Comparison of ENCODE assay signal across 16 cellular contexts in the genomic region with DNA sequence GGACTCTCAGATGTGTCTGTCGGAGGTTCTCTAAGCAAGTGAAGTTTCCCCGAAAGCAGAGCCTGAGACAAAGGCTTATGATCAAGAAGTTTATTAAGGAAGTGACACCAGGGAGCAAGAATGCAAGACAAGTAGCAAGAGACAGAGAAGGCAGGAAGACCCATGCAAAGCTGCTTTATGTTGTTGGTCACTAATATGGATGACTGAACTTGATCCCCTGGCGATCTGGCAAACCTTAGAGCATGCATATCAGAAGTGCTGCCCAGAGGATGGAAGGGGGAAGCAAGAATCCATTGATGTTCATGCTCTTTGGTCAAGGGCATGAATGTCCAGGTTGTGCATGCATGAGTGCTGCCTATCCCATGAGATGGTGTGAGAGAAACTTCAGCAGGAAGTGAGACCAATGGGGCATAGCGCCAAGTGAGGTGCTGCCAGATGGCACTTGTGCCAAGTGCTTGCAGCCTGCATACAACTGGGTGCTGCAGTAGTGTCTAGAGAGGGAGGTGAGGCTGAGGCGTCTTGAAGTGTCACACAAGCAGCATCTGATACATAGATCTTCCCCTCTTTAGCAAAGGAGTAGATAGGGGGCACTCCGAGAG.
DNase-seq lines count a peak whose midpoint lies in the region; ATAC-seq and TF ChIP-seq lines count a peak whose summit lies in the region.
"Had no signal": no experiment of that assay in that cellular context is flagged by ENCODE, and none has a peak within 500 bp of the region (broad histone marks: within the 10 kb centered on the region; RNA-seq: fewer than 3 reads in every experiment).

No MANE protein-coding gene starts in this region.

- no peak for TF ChIP-seq CTCF in body of pancreas (IDR thresholded peaks at IDR 0.05)
- no peak for TF ChIP-seq CTCF in dorsolateral prefrontal cortex (IDR thresholded peaks at IDR 0.05 in 54 of 56, conservative IDR thresholded peaks at IDR 0.05 in 2 of 56; ENCODE audit: low read depth in 1 of 56, partially characterized antibody in 56 of 56)

- no peak for TF ChIP-seq POLR2A in body of pancreas (IDR thresholded peaks at IDR 0.05)

- intact Hi-C loops in body of pancreas (cut with DNase I) = no loop called here
- intact Hi-C loops in dorsolateral prefrontal cortex (cut with DNase I) = no loop called here

- in situ Hi-C loops in Caki2 (cut with HindIII; ENCODE audit: low pct_unique_long_range_greater_than_20kb, low sequenced_read_pairs) = no loop called here

- TF ChIP-seq EP300 in Ishikawa (IDR thresholded peaks at IDR 0.05; ENCODE audit: borderline replicate concordance) = peak; percentile 98

- 74 to 76% methylated on average over 6 of the region's 6 CpGs for WGBS in body of pancreas, 2 donors

- H3K27ac ChIP-seq in body of pancreas (no peak overlapping the region), dorsolateral prefrontal cortex (no peak overlapping the region)
- H3K27ac ChIP-seq: SK-N-MC had no signal

- H3K4me1 ChIP-seq in body of pancreas = no peaks in the 10 kb centered on the region

- H3K9me3 ChIP-seq in body of pancreas = no peaks in the 10 kb centered on the region

- no peaks in the 10 kb centered on the region for H3K36me3 ChIP-seq in body of pancreas (replicated peaks in 1 of 2; ENCODE audit: insufficient read depth in 1 of 2, low read depth in 2 of 2)

- H3K27me3 ChIP-seq in body of pancreas (no peaks in the 10 kb centered on the region), dorsolateral prefrontal cortex (peaks cover 0 to 14% (median 0%) of the 10 kb centered on the region in 45 donors)

- peak; percentile 19; the same call in 1 of the 2 replicates for TF ChIP-seq RAD21 in Ishikawa (IDR thresholded peaks at IDR 0.05; ENCODE audit: low read depth)

- ATAC-seq in body of pancreas = no peak
- ATAC-seq: GM23338, PC-3 had no signal

- peak; percentile 75 for DNase-seq in Caki2 (ENCODE audit: low read depth)
- peak; percentile 29 to 71 (median 54) for DNase-seq in body of pancreas
- peak; percentile 63 for DNase-seq in renal cortical epithelial cell (ENCODE audit: low read depth)
- DNase-seq in middle frontal gyrus (ENCODE audit: extremely low spot score, low spot score) = no peak
- no peak for DNase-seq in T-helper 9 cell
- no peak for DNase-seq in dorsolateral prefrontal cortex
- DNase-seq: DMS53; NCI-H1417 treated with DMSO at 0.1 percent for 48 hours; NCI-H2029 treated with DMSO at 0.1 percent for 48 hours; NCI-H526; NK-92 treated with Interleukin-12 subunit alpha and Interleukin-12 subunit beta, amount 100 ng/mL, for 24 hours; PC-3; T-helper 1 cell had no signal

- H3K4me3 ChIP-seq in body of pancreas (no peak overlapping the region), dorsolateral prefrontal cortex (no peak overlapping the region)
- H3K4me3 ChIP-seq: GM23338, SK-N-MC had no signal

TF ChIP-seq in Ishikawa, 13 proteins besides CTCF, POLR2A, EP300 and RAD21:
- TF ChIP-seq EGR1 (IDR thresholded peaks at IDR 0.05) (no peak), CEBPB (IDR thresholded peaks at IDR 0.05) (no peak), TEAD4 (IDR thresholded peaks at IDR 0.05) (peak; percentile 87), NFIC (IDR thresholded peaks at IDR 0.05) (peak; percentile 98), TCF12 (IDR thresholded peaks at IDR 0.05; ENCODE audit: low read depth) (peak; percentile 97), ZBTB7A (IDR thresholded peaks at IDR 0.05; ENCODE audit: low read depth) (no peak), YY1 (IDR thresholded peaks at IDR 0.05; ENCODE audit: low read depth) (0 out of 2 replicates have a peak, but pooled peaks have one; percentile 30), FOXM1 (IDR thresholded peaks at IDR 0.05; ENCODE audit: borderline replicate concordance, low read depth) (peak; percentile 94)
- TF ChIP-seq, protein P1, sequence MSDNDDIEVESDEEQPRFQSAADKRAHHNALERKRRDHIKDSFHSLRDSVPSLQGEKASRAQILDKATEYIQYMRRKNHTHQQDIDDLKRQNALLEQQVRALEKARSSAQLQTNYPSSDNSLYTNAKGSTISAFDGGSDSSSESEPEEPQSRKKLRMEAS (IDR thresholded peaks at IDR 0.05) = peak; percentile 81

Comparison
In these comparisons a context has a peak if more than half of its experiments do, and no peak if none do; other contexts are left out.
1. DNase-seq: peak in Caki2 (single experiment), body of pancreas (4 of 4) and renal cortical epithelial cell (single experiment); none in middle frontal gyrus (single experiment), T-helper 9 cell (single experiment) and dorsolateral prefrontal cortex (0 of 10).